Comparison of ENCODE assay signal across 12 cellular contexts in the genomic region with DNA sequence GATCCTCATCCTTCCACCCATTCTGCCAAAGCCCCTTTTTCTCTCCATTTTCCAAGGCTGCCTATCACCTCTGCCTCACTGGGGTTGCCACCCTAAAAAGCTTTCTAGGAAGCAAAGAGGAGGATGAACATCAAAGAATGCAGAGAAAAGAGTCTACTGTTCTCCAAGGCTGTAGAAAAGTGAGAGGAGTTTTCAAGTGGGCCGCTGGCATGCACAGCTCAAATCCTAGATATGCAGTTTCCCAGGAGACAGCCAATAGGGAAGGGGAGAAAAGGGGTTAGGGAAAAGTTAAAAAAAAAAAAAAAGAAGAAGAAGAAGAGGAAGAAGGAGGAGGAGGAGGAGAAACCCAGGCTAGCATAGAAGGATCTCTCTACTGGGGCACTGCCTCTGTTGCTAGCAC. TPM values are rescaled to one million over a fixed set of nuclear protein-coding genes. Genes with fewer than 3 reads are reported as not detected.
DNase-seq lines count a peak whose midpoint lies in the region; ATAC-seq and TF ChIP-seq lines count a peak whose summit lies in the region.
"Had no signal": no experiment of that assay in that cellular context is flagged by ENCODE, and none has a peak within 500 bp of the region (broad histone marks: within the 10 kb centered on the region; RNA-seq: fewer than 3 reads in every experiment).

No MANE protein-coding gene starts in this region.

- no peak for TF ChIP-seq EP300 in suprapubic skin (IDR thresholded peaks at IDR 0.05)

- H3K4me3 ChIP-seq in Peyer's patch (peak overlapping the region; percentile 47 to 53 (median 50)), suprapubic skin (peak overlapping the region; percentile 42)
- H3K4me3 ChIP-seq: cardiac muscle cell had no signal

- CTCF ChIA-PET in activated naive CD4-positive, alpha-beta T cell treated with anti-CD3 and anti-CD28 coated beads for 36 hours (lab: Charles Lee): interaction anchor here (0.7 to 6.9 kb wide), 7 partner anchors 11 to 137 kb away, joined by 3 to 88 read pairs (median 6); no protein-coding TSS in a partner anchor

- H3K9me3 ChIP-seq in Peyer's patch: no peaks in the 10 kb centered on the region
- no peaks in the 10 kb centered on the region for H3K9me3 ChIP-seq in suprapubic skin
- H3K9me3 ChIP-seq: sigmoid colon had no signal

- no peak for TF ChIP-seq CTCF in Peyer's patch (IDR thresholded peaks at IDR 0.05)
- no peak for TF ChIP-seq CTCF in suprapubic skin (IDR thresholded peaks at IDR 0.05)
- TF ChIP-seq CTCF in osteocyte (IDR thresholded peaks at IDR 0.05): no peak

- intact Hi-C loops in activated naive CD4-positive, alpha-beta T cell treated with anti-CD3 and anti-CD28 coated beads for 36 hours (cut with micrococcal nuclease): loop anchor here (1.0 to 10.0 kb wide), 7 partner anchors 13 to 1432 kb away; partner anchors contain the start of gene ERG28
- intact Hi-C loops in head of caudate nucleus (cut with DNase I): no loop called here

- no peaks in the 10 kb centered on the region for H3K36me3 ChIP-seq in Peyer's patch
- H3K36me3 ChIP-seq in suprapubic skin: no peaks in the 10 kb centered on the region
- H3K36me3 ChIP-seq: cardiac muscle cell, sigmoid colon had no signal

- no peaks in the 10 kb centered on the region for H3K9me3 Mint-ChIP-seq in activated naive CD4-positive, alpha-beta T cell treated with anti-CD3 and anti-CD28 coated beads for 36 hours
- H3K9me3 Mint-ChIP-seq in osteocyte (ENCODE audit: unreplicated experiment): no peaks in the 10 kb centered on the region

- no peak for TF ChIP-seq POLR2A in Peyer's patch (IDR thresholded peaks at IDR 0.05)
- TF ChIP-seq POLR2A in suprapubic skin (IDR thresholded peaks at IDR 0.05): no peak

- DNase-seq in activated naive CD4-positive, alpha-beta T cell treated with anti-CD3 and anti-CD28 coated beads for 36 hours: no peak
- no peak for DNase-seq in activated naive CD4-positive, alpha-beta T cell treated with Interleukin-2 at 50 U/mL for 16 hours
- DNase-seq in Peyer's patch (no peak), head of caudate nucleus (peak in 23 of 42 donors; percentile 11 to 73 (median 44)), suprapubic skin (ENCODE audit: low spot score in 2 of 2) (no peak), GOT3 (lab: John Stamatoyannopoulos, UW) (no peak), osteocyte (ENCODE audit: extremely low spot score, unreplicated experiment) (no peak)
- DNase-seq: foreskin fibroblast, NCI-H187, sigmoid colon had no signal

- peaks cover 57% of the 10 kb centered on the region for H3K36me3 Mint-ChIP-seq in activated naive CD4-positive, alpha-beta T cell treated with anti-CD3 and anti-CD28 coated beads for 36 hours (ENCODE audit: low read depth)
- H3K36me3 Mint-ChIP-seq in osteocyte (ENCODE audit: unreplicated experiment): no peaks in the 10 kb centered on the region

- H3K27me3 ChIP-seq in Peyer's patch (no peaks in the 10 kb centered on the region), suprapubic skin (peaks cover 9% of the 10 kb centered on the region)
- H3K27me3 ChIP-seq: cardiac muscle cell, sigmoid colon had no signal

- H3K4me1 ChIP-seq in Peyer's patch (peaks cover 0 to 19% (median 8%) of the 10 kb centered on the region in 4 donors), suprapubic skin (peaks cover 3% of the 10 kb centered on the region)
- H3K4me1 ChIP-seq: sigmoid colon had no signal

- H3K4me1 Mint-ChIP-seq in activated naive CD4-positive, alpha-beta T cell treated with anti-CD3 and anti-CD28 coated beads for 36 hours (ENCODE audit: low read depth): peaks cover 65% of the 10 kb centered on the region
- H3K4me1 Mint-ChIP-seq in osteocyte (ENCODE audit: unreplicated experiment): no peaks in the 10 kb centered on the region

- no peak for ATAC-seq in GM21717 (IDR thresholded peaks at IDR 0.05; ENCODE audit: unreplicated experiment)

- peak overlapping the region; percentile 99 for H3K4me3 Mint-ChIP-seq in activated naive CD4-positive, alpha-beta T cell treated with anti-CD3 and anti-CD28 coated beads for 36 hours
- no peak overlapping the region for H3K4me3 Mint-ChIP-seq in osteocyte (ENCODE audit: unreplicated experiment)

- H3K27ac ChIP-seq in Peyer's patch (peak overlapping the region; percentile 63 to 88 (median 74)), suprapubic skin (peak overlapping the region; percentile 61)
- H3K27ac ChIP-seq: cardiac muscle cell had no signal

- H3K27me3 Mint-ChIP-seq in activated naive CD4-positive, alpha-beta T cell treated with anti-CD3 and anti-CD28 coated beads for 36 hours (ENCODE audit: low read depth): no peaks in the 10 kb centered on the region
- peaks cover 47% of the 10 kb centered on the region for H3K27me3 Mint-ChIP-seq in osteocyte (ENCODE audit: unreplicated experiment)

- H3K27ac Mint-ChIP-seq in activated naive CD4-positive, alpha-beta T cell treated with anti-CD3 and anti-CD28 coated beads for 36 hours: peak overlapping the region; percentile 100
- no peak overlapping the region for H3K27ac Mint-ChIP-seq in osteocyte (ENCODE audit: unreplicated experiment)

- WGBS in suprapubic skin: 80% methylated on average over 1 of the region's 1 CpG

RNA-seq across cellular contexts. Expression of gene BATF, which starts 0.7 kb away (rescaled TPM):
- 100 to 1,000 TPM; 178 to 179 TPM for total RNA-seq in activated naive CD4-positive, alpha-beta T cell treated with anti-CD3 and anti-CD28 coated beads for 36 hours
- total RNA-seq in Peyer's patch (10 to 100 TPM in 1 of 4 donors, 1 to 10 TPM in 2, not detected in 1; 3.1 to 28.1 (median 5.9) TPM), suprapubic skin (1 to 10 TPM in 3 of 4 donors, not detected in 1; 1.1 to 4.2 (median 1.1) TPM), osteocyte (not detected in 2 replicates)
- total RNA-seq: cardiac muscle cell had no signal

RNA-seq across cellular contexts. Expression of gene FLVCR2, which starts 55.5 kb away (rescaled TPM):
- total RNA-seq in activated naive CD4-positive, alpha-beta T cell treated with anti-CD3 and anti-CD28 coated beads for 36 hours: 10 to 100 TPM in 1 of 2 experiments, 1 to 10 TPM in 1; 5.8 to 10.4 TPM
- total RNA-seq in Peyer's patch (100 to 1,000 TPM in 2 of 4 donors, 10 to 100 TPM in 2; 14.9 to 130 (median 98.8) TPM), suprapubic skin (10 to 100 TPM in 3 of 4 donors, 1 to 10 TPM in 1; 9.0 to 23.4 (median 17.4) TPM), osteocyte (0.94 and 1.2 TPM in 2 replicates)

Comparison
In these comparisons a context has a peak if more than half of its experiments do, and no peak if none do; other contexts are left out.
1. DNase-seq: peak in head of caudate nucleus (23 of 42); none in activated naive CD4-positive, alpha-beta T cell treated with anti-CD3 and anti-CD28 coated beads for 36 hours (single experiment), activated naive CD4-positive, alpha-beta T cell treated with Interleukin-2 at 50 U/mL for 16 hours (single experiment), Peyer's patch (0 of 3), suprapubic skin (0 of 2), GOT3 (single experiment) and osteocyte (single experiment).
2. RNA of gene BATF, which starts 0.7 kb away (total RNA-seq): 178 to 179 TPM in activated naive CD4-positive, alpha-beta T cell treated with anti-CD3 and anti-CD28 coated beads for 36 hours; 3.1 to 28.1 TPM in Peyer's patch, 1.1 to 4.2 TPM in suprapubic skin and not detected in osteocyte; every median in the first group is over 4 times any median in the second.